In the genomic region with DNA sequence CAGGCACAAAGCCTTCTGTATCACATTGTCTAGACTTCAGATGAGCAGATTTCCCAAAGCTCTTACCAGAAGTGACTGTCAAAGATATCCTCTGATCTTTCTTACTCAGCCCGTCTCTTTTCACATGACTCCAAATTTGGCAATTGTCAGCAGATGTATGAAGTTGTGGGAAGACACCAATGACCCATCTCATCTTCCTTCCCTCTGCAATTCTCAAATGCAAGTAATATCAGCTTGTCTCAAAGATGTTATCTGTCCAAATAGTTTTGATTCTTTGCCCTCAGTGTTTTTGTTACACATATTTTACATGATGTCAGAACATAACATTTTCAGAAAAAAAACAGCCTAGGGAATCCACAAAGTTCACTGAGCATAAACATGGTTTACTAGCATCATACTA, we compare ENCODE assay signal across 13 cellular contexts. TPM values are rescaled to one million over a fixed set of nuclear protein-coding genes. Genes with fewer than 3 reads are reported as not detected.
DNase-seq lines count a peak whose midpoint lies in the region; TF ChIP-seq lines count a peak whose summit lies in the region.
"Had no signal": no experiment of that assay in that cellular context is flagged by ENCODE, and none has a peak within 500 bp of the region (broad histone marks: within the 10 kb centered on the region; RNA-seq: fewer than 3 reads in every experiment).

No MANE protein-coding gene starts in this region.

- intact Hi-C loops in uterus (cut with DNase I; ENCODE audit: low total_unique reads), result no loop called here
- intact Hi-C loops in esophagus squamous epithelium (cut with DNase I), result no loop called here

- 38 to 39% methylated on average over 1 of the region's 1 CpG for WGBS in esophagus squamous epithelium, 2 donors

- no peak for TF ChIP-seq POLR2A in uterus (IDR thresholded peaks at IDR 0.05)
- no peak for TF ChIP-seq POLR2A in esophagus squamous epithelium (IDR thresholded peaks at IDR 0.05)

- peak overlapping the region; percentile 3 to 49 for H3K27ac ChIP-seq in uterus
- H3K27ac ChIP-seq in esophagus squamous epithelium, result no peak overlapping the region
- H3K27ac ChIP-seq: left ventricle myocardium inferior had no signal

- peaks cover 0 to 3% of the 10 kb centered on the region in 2 donors for H3K36me3 ChIP-seq in uterus
- no peaks in the 10 kb centered on the region for H3K36me3 ChIP-seq in esophagus squamous epithelium
- H3K36me3 ChIP-seq: left ventricle myocardium inferior had no signal

- H3K4me3 ChIP-seq in uterus (no peak overlapping the region), esophagus squamous epithelium (no peak overlapping the region)
- H3K4me3 ChIP-seq: left ventricle myocardium inferior had no signal

- H3K27me3 ChIP-seq in uterus (no peaks in the 10 kb centered on the region), esophagus squamous epithelium (no peaks in the 10 kb centered on the region)

- DNase-seq in GM04504 (ENCODE audit: low read depth) (peak; percentile 62), amniotic stem cell (lab: John Stamatoyannopoulos, UW) (peak; percentile 61), hepatic stellate cell (ENCODE audit: low spot score) (peak; percentile 31), uterus (no peak), ureter (ENCODE audit: low spot score) (no peak), GM20000 (ENCODE audit: low spot score) (no peak), esophagus squamous epithelium (lab: John Stamatoyannopoulos, UW) (no peak)
- DNase-seq: activated CD8-positive, alpha-beta memory T cell treated with anti-CD3 and anti-CD28 coated beads, Interleukin-2, amount 10 ng/mL, durations not matched to agents 7 days and 5 days; CD8-positive, alpha-beta T cell; left ventricle myocardium inferior; naive thymus-derived CD4-positive, alpha-beta T cell; NCI-H1105; retina had no signal

- H3K9me3 ChIP-seq in uterus (no peaks in the 10 kb centered on the region), esophagus squamous epithelium (no peaks in the 10 kb centered on the region)
- H3K9me3 ChIP-seq: left ventricle myocardium inferior had no signal

- H3K4me1 ChIP-seq in uterus (peaks cover 0 to 4% of the 10 kb centered on the region in 2 donors), esophagus squamous epithelium (peaks cover 0 to 6% (median 0%) of the 10 kb centered on the region in 3 donors)

- no peak for TF ChIP-seq CTCF in uterus (IDR thresholded peaks at IDR 0.05)
- no peak for TF ChIP-seq CTCF in GM20000 (IDR thresholded peaks at IDR 0.05; ENCODE audit: extremely low read depth, missing control alignments)
- TF ChIP-seq CTCF in esophagus squamous epithelium (IDR thresholded peaks at IDR 0.05), result no peak

RNA-seq across cellular contexts. Expression of a gene that starts 45.1 kb away (rescaled TPM):
- total RNA-seq in uterus (100 to 1,000 TPM; 103 to 164 (median 134) TPM), ureter (65.2 TPM), esophagus squamous epithelium (100 to 1,000 TPM in 1 of 4 donors, 10 to 100 TPM in 2, 1 to 10 TPM in 1; 7.9 to 115 (median 26.6) TPM)

Comparison
In these comparisons a context has a peak if more than half of its experiments do, and no peak if none do; other contexts are left out.
1. DNase-seq: peak in GM04504 (single experiment), amniotic stem cell (single experiment) and hepatic stellate cell (single experiment); none in uterus (0 of 2), ureter (single experiment), GM20000 (single experiment) and esophagus squamous epithelium (single experiment).
2. H3K27ac ChIP-seq: peak in uterus (2 of 2); none in esophagus squamous epithelium (0 of 4).